In the genomic region with DNA sequence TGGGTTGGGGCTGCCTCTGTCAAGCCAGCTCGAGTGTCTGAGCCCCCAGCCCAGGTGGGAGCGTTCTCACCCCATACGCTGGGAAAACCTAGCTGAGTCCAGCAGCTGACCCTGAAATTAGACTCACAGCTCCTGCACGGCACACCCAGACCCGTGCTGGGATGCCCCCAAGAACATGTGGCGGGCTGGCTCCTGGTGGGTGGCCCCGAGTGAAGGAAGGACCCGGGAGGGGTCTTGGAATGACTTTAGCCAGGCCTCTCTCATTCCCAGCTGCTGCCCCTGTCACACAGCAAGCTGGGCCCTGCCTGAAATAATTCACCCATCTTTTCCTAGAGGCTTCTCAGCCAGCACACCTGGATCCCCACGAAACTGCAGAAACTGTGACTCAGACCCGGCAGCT, we compare ENCODE assay signal across 27 cellular contexts.
"Had no signal": no experiment of that assay in that cellular context is flagged by ENCODE, and none has a peak within 500 bp of the region (broad histone marks: within the 10 kb centered on the region; RNA-seq: fewer than 3 reads in every experiment).

No MANE protein-coding gene starts in this region.

- H3K9me3 Mint-ChIP-seq: activated T-cell treated with anti-CD3 and anti-CD28 coated beads, Interleukin-2, amount 50 U/mL, for 72 hours; central memory CD8-positive, alpha-beta T cell had no signal

- H3K27ac ChIP-seq: brain microvascular endothelial cell, coronary artery, dorsolateral prefrontal cortex, VCaP had no signal

- ATAC-seq: activated CD4-positive, CD25-positive, alpha-beta regulatory T cell treated with anti-CD3 and anti-CD28 coated beads, Interleukin-2, amount 50 U/mL, for 24 hours; activated CD8-positive, alpha-beta T cell treated with anti-CD3 and anti-CD28 coated beads for 36 hours; activated T-cell treated with anti-CD3 and anti-CD28 coated beads, Interleukin-2, amount 50 U/mL, for 72 hours; esophagus mucosa had no signal

- H3K4me3 ChIP-seq: coronary artery, dorsolateral prefrontal cortex had no signal

- H3K27me3 ChIP-seq: brain microvascular endothelial cell had no signal

- H3K4me1 Mint-ChIP-seq: activated B cell treated with CpG ODN at 0.5 μM for 24 hours, endodermal cell had no signal

- DNase-seq: activated B cell treated with CpG ODN at 0.5 μM for 24 hours; activated CD4-positive, alpha-beta T cell treated with anti-CD3 and anti-CD28 coated beads for 48 hours; activated CD4-positive, alpha-beta T cell treated with anti-CD3 and anti-CD28 coated beads, Interleukin-2, amount 50 U/mL, for 1 hour; activated CD4-positive, alpha-beta T cell treated with anti-CD3 and anti-CD28 coated beads, Interleukin-2, amount 50 U/mL, for 48 hours; activated CD8-positive, alpha-beta memory T cell treated with anti-CD3 and anti-CD28 coated beads for 24 hours; activated CD8-positive, alpha-beta memory T cell treated with anti-CD3 and anti-CD28 coated beads, Interleukin-2, amount 50 U/mL, for 48 hours; activated CD8-positive, alpha-beta T cell treated with anti-CD3 and anti-CD28 coated beads for 36 hours; activated gamma-delta T cell treated with Interleukin-2 at 50 U/mL for 16 hours; activated naive CD4-positive, alpha-beta T cell treated with Interleukin-2 at 50 U/mL for 16 hours; activated T-cell treated with anti-CD3 and anti-CD28 coated beads for 4 hours; activated T-cell treated with anti-CD3 and anti-CD28 coated beads, Interleukin-2, amount 50 U/mL, for 24 hours; activated T-cell treated with anti-CD3 and anti-CD28 coated beads, Interleukin-2, amount 50 U/mL, for 72 hours; amniotic stem cell; anterior cingulate cortex; brain microvascular endothelial cell; effector memory CD4-positive, alpha-beta T cell; endodermal cell; foreskin fibroblast; T-helper 2 cell had no signal

- H3K36me3 ChIP-seq: brain microvascular endothelial cell had no signal

- H3K27ac Mint-ChIP-seq: activated B cell treated with CpG ODN at 0.5 μM for 24 hours; activated CD8-positive, alpha-beta T cell treated with anti-CD3 and anti-CD28 coated beads for 36 hours; activated naive CD8-positive, alpha-beta T cell; activated T-cell treated with anti-CD3 and anti-CD28 coated beads, Interleukin-2, amount 50 U/mL, for 24 hours; activated T-cell treated with anti-CD3 and anti-CD28 coated beads, Interleukin-2, amount 50 U/mL, for 72 hours; dendritic cell treated with granulocyte-macrophage colony-stimulating factor and Interleukin-4, amounts not matched to agents 40 ng/mL and 50 ng/mL, for 4 days; endodermal cell had no signal

- H3K4me3 Mint-ChIP-seq: activated B cell treated with CpG ODN at 0.5 μM for 24 hours; activated CD8-positive, alpha-beta T cell treated with anti-CD3 and anti-CD28 coated beads for 36 hours; activated naive CD8-positive, alpha-beta T cell; activated T-cell treated with anti-CD3 and anti-CD28 coated beads, Interleukin-2, amount 50 U/mL, for 24 hours; activated T-cell treated with anti-CD3 and anti-CD28 coated beads, Interleukin-2, amount 50 U/mL, for 72 hours; central memory CD8-positive, alpha-beta T cell; dendritic cell treated with granulocyte-macrophage colony-stimulating factor and Interleukin-4, amounts not matched to agents 40 ng/mL and 50 ng/mL, for 4 days; endodermal cell had no signal

- H3K27me3 Mint-ChIP-seq: activated B cell treated with CpG ODN at 0.5 μM for 24 hours; activated CD8-positive, alpha-beta T cell treated with anti-CD3 and anti-CD28 coated beads for 36 hours; activated naive CD8-positive, alpha-beta T cell; activated T-cell treated with anti-CD3 and anti-CD28 coated beads, Interleukin-2, amount 50 U/mL, for 24 hours; central memory CD8-positive, alpha-beta T cell; dendritic cell treated with granulocyte-macrophage colony-stimulating factor and Interleukin-4, amounts not matched to agents 40 ng/mL and 50 ng/mL, for 4 days had no signal
